ENCODE assay signal across 8 cellular contexts in the genomic region with DNA sequence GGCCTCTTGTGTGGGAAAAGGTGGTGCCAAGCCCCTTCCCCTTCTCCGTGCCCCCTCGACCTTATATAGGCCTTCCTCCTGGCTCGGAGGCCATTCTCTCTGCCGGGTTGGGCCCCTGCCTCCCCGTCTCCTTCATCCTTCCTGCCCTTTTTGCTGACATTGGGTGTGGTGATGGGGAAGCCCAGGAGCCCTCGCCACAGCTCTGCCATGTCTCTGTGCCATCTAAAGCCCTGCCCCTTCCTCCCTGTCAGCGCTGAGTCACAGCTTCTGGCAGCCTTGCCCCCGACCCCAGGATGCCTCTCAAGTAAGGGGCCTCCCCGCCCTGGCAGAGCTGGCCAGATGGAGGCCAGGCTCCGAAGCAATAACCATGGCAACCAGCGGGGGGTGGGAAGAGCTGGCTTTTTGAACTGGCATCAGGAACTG. TPM values are rescaled to one million over a fixed set of nuclear protein-coding genes. Genes with fewer than 3 reads are reported as not detected.
A peak's percentile ranks its signal among the peaks of the same experiment; 100 is the strongest.
DNase-seq lines count a peak whose midpoint lies in the region; ATAC-seq and TF ChIP-seq lines count a peak whose summit lies in the region.

No MANE protein-coding gene starts in this region.

- H3K4me3 ChIP-seq in sigmoid colon: no peak overlapping the region

- H3K27me3 ChIP-seq in foreskin keratinocyte (no peaks in the 10 kb centered on the region), sigmoid colon (no peaks in the 10 kb centered on the region)

- CTCF ChIA-PET in RWPE1 (lab: Yijun Ruan, JAX): interaction anchor here (0.8 kb wide), 1 partner anchor 631 kb away, joined by 6 read pairs; no protein-coding TSS in a partner anchor

- H3K4me1 Mint-ChIP-seq in activated T-helper 17 cell treated with anti-CD3 and anti-CD28 coated beads, Interleukin-2, amount 50 U/mL, for 72 hours: peaks cover 39% of the 10 kb centered on the region

- H3K36me3 Mint-ChIP-seq in activated T-helper 17 cell treated with anti-CD3 and anti-CD28 coated beads, Interleukin-2, amount 50 U/mL, for 72 hours (ENCODE audit: low read depth): peaks cover 80% of the 10 kb centered on the region

- peaks cover 11 to 50% (median 15%) of the 10 kb centered on the region in 4 donors for H3K36me3 ChIP-seq in sigmoid colon

- WGBS in sigmoid colon, 2 donors: 31 to 72% methylated on average over 11 of the region's 11 CpGs

- intact Hi-C loops in sigmoid colon (cut with DNase I): no loop called here

- POLR2A ChIA-PET in RWPE1 (lab: Yijun Ruan, JAX; ENCODE audit: low non-redundant PET): no interaction called here

- H3K27me3 Mint-ChIP-seq in activated T-helper 17 cell treated with anti-CD3 and anti-CD28 coated beads, Interleukin-2, amount 50 U/mL, for 72 hours: no peaks in the 10 kb centered on the region

- no peak for TF ChIP-seq POLR2A in sigmoid colon (IDR thresholded peaks at IDR 0.05)

- H3K27ac ChIP-seq in RWPE1 (peak overlapping the region; percentile 72), foreskin keratinocyte (no peak overlapping the region), sigmoid colon (peak overlapping the region; percentile 67 to 86 (median 82))

- no peaks in the 10 kb centered on the region for H3K9me3 ChIP-seq in sigmoid colon

- ATAC-seq in activated T-helper 17 cell treated with anti-CD3 and anti-CD28 coated beads, Interleukin-2, amount 50 U/mL, for 72 hours (replicated peaks): peak; percentile 94
- ATAC-seq in foreskin keratinocyte: peak; percentile 80
- ATAC-seq in GM19023 (IDR thresholded peaks at IDR 0.05; ENCODE audit: unreplicated experiment): no peak

- DNase-seq in Caki2 (ENCODE audit: low read depth) (peak; percentile 92), HCEC 1CT (peak; percentile 52), RWPE1 (ENCODE audit: low spot score) (peak; percentile 93), foreskin keratinocyte (peak in 1 of 2 donors; percentile 48), sigmoid colon (peak; percentile 80), NCI-H526 treated with DMSO at 0.1 percent for 48 hours (lab: John Stamatoyannopoulos, UW) (no peak)

- peak overlapping the region; percentile 98 for H3K27ac Mint-ChIP-seq in activated T-helper 17 cell treated with anti-CD3 and anti-CD28 coated beads, Interleukin-2, amount 50 U/mL, for 72 hours

- H3K9me3 Mint-ChIP-seq in activated T-helper 17 cell treated with anti-CD3 and anti-CD28 coated beads, Interleukin-2, amount 50 U/mL, for 72 hours: peaks cover 4% of the 10 kb centered on the region

- H3K4me1 ChIP-seq in foreskin keratinocyte (peaks cover 18% of the 10 kb centered on the region), sigmoid colon (peaks cover 0 to 51% (median 46%) of the 10 kb centered on the region in 4 donors)

- no peak for TF ChIP-seq CTCF in RWPE1 (conservative IDR thresholded peaks at IDR 0.05; ENCODE audit: low read depth)
- TF ChIP-seq CTCF in foreskin keratinocyte (conservative IDR thresholded peaks at IDR 0.05): peak; percentile 12
- TF ChIP-seq CTCF in sigmoid colon (IDR thresholded peaks at IDR 0.05): no peak

- peak overlapping the region; percentile 92 for H3K4me3 Mint-ChIP-seq in activated T-helper 17 cell treated with anti-CD3 and anti-CD28 coated beads, Interleukin-2, amount 50 U/mL, for 72 hours

- in situ Hi-C loops in Caki2 (cut with HindIII; ENCODE audit: low pct_unique_long_range_greater_than_20kb, low sequenced_read_pairs): no loop called here

- TF ChIP-seq EP300 in sigmoid colon (IDR thresholded peaks at IDR 0.05): no peak

RNA-seq across cellular contexts. Expression of a gene that starts 30.4 kb away (rescaled TPM):
- 36.4 and 36.9 TPM in 2 replicates for total RNA-seq in Caki2 (2014; rRNA removed; shearing (Covaris generic); ENCODE audit: low replicate concordance)
- total RNA-seq in activated T-helper 17 cell treated with anti-CD3 and anti-CD28 coated beads, Interleukin-2, amount 50 U/mL, for 72 hours: 10 to 100 TPM; 75.3 to 93.3 TPM
- total RNA-seq in foreskin keratinocyte (31.7 and 34.0 TPM in 2 replicates), sigmoid colon (10 to 100 TPM; 38.5 to 53.8 (median 44.7) TPM)
- polyA plus RNA-seq in foreskin keratinocyte (10.1 and 11.7 TPM in 2 replicates), sigmoid colon (10 to 100 TPM in 1 of 3 donors, 1 to 10 TPM in 2; 4.9 to 34.5 (median 6.0) TPM)
